Comparison of ENCODE assay signal across 8 cellular contexts in genomic region chr6:41278699-41279405, GRCh38. TPM values are rescaled to one million over a fixed set of nuclear protein-coding genes. Genes with fewer than 3 reads are reported as not detected.
A peak's percentile ranks its signal among the peaks of the same experiment; 100 is the strongest.
DNase-seq lines count a peak whose midpoint lies in the region; ATAC-seq, FAIRE-seq and TF ChIP-seq lines count a peak whose summit lies in the region.

No MANE protein-coding gene starts in this region.

- H3K27ac Mint-ChIP-seq in HFFc6: no peak overlapping the region
- no peak overlapping the region for H3K27ac Mint-ChIP-seq in activated CD4-positive, alpha-beta memory T cell treated with anti-CD3 and anti-CD28 coated beads for 36 hours

- H3K36me3 ChIP-seq in BJ (ENCODE audit: control insufficient read depth, insufficient read depth, low read length): no peaks in the 10 kb centered on the region

- no peak for TF ChIP-seq POLR2A in erythroblast (IDR thresholded peaks at IDR 0.05; ENCODE audit: low read length)

- no peak for ATAC-seq in omental fat pad (ENCODE audit: low FRiP score)

- TF ChIP-seq CTCF in BJ (IDR thresholded peaks at IDR 0.05; ENCODE audit: insufficient read depth, low read depth, low read length) (peak; percentile 43), HFFc6 (IDR thresholded peaks at IDR 0.05) (peak; percentile 64), omental fat pad (IDR thresholded peaks at IDR 0.05) (no peak)

- no peak for FAIRE-seq in urothelium cell line (lab: Jason Lieb, UNC)

- no peaks in the 10 kb centered on the region for H3K9me3 Mint-ChIP-seq in HFFc6
- no peaks in the 10 kb centered on the region for H3K9me3 Mint-ChIP-seq in activated CD4-positive, alpha-beta memory T cell treated with anti-CD3 and anti-CD28 coated beads for 36 hours

- H3K4me3 ChIP-seq in BJ (ENCODE audit: low read depth, low read length): no peak overlapping the region

- POLR2A ChIA-PET in BJ (lab: Charles Lee): no interaction called here
- POLR2A ChIA-PET in activated CD4-positive, alpha-beta memory T cell treated with anti-CD3 and anti-CD28 coated beads for 36 hours (lab: Charles Lee): interaction anchor here (1.0 kb wide), 2 partner anchors 27 to 78 kb away, joined by 3 read pairs; partner anchors contain the start of gene TREML2

- intact Hi-C loops in activated CD4-positive, alpha-beta memory T cell treated with anti-CD3 and anti-CD28 coated beads for 36 hours (cut with micrococcal nuclease): loop anchor here (1.0 kb wide), 1 partner anchor 40 kb away; no protein-coding TSS in a partner anchor

- H3K27me3 Mint-ChIP-seq in HFFc6 (ENCODE audit: insufficient read depth): peaks cover 29% of the 10 kb centered on the region
- peaks cover 6% of the 10 kb centered on the region for H3K27me3 Mint-ChIP-seq in activated CD4-positive, alpha-beta memory T cell treated with anti-CD3 and anti-CD28 coated beads for 36 hours

- no peak overlapping the region for H3K4me3 Mint-ChIP-seq in HFFc6
- H3K4me3 Mint-ChIP-seq in activated CD4-positive, alpha-beta memory T cell treated with anti-CD3 and anti-CD28 coated beads for 36 hours: no peak overlapping the region

- CTCF ChIA-PET in BJ (lab: Yijun Ruan, JAX): interaction anchor here (0.7 to 1.4 kb wide), 4 partner anchors 10 to 78 kb away, joined by 3 to 8 read pairs (median 3); partner anchors contain the start of gene TREML2
- CTCF ChIA-PET in activated CD4-positive, alpha-beta memory T cell treated with anti-CD3 and anti-CD28 coated beads for 36 hours (lab: Charles Lee): interaction anchor here (0.5 to 1.5 kb wide), 14 partner anchors 9 to 216 kb away, joined by 3 to 11 read pairs (median 4); no protein-coding TSS in a partner anchor

- DNase-seq in BJ (ENCODE audit: low read depth): no peak
- peak; percentile 22 for DNase-seq in HFFc6
- DNase-seq in NCI-H82 (lab: John Stamatoyannopoulos, UW): peak; percentile 91
- DNase-seq in activated CD4-positive, alpha-beta memory T cell treated with anti-CD3 and anti-CD28 coated beads for 36 hours: peak; percentile 80
- DNase-seq in erythroblast (lab: John Stamatoyannopoulos, UW): peak; percentile 94 to 95
- DNase-seq in omental fat pad (ENCODE audit: low spot score): peak; percentile 32
- peak; percentile 55 for DNase-seq in urothelium cell line (ENCODE audit: low spot score)
- no peak for DNase-seq in putamen (ENCODE audit: low spot score)

- H3K27me3 ChIP-seq in BJ (ENCODE audit: control insufficient read depth, insufficient read depth, low read length): peaks cover 2% of the 10 kb centered on the region; the same call in 1 of the 2 replicates

- H3K4me1 Mint-ChIP-seq in HFFc6 (ENCODE audit: low read depth): no peaks in the 10 kb centered on the region
- peaks cover 11% of the 10 kb centered on the region for H3K4me1 Mint-ChIP-seq in activated CD4-positive, alpha-beta memory T cell treated with anti-CD3 and anti-CD28 coated beads for 36 hours (ENCODE audit: low read depth)

- no peaks in the 10 kb centered on the region for H3K36me3 Mint-ChIP-seq in HFFc6 (ENCODE audit: low read depth)
- no peaks in the 10 kb centered on the region for H3K36me3 Mint-ChIP-seq in activated CD4-positive, alpha-beta memory T cell treated with anti-CD3 and anti-CD28 coated beads for 36 hours

RNA-seq across cellular contexts. Expression of gene TREM1, which starts 7.6 kb away (rescaled TPM):
- polyA plus RNA-seq in BJ (2011; rRNA removed): 0.11 and 0.20 TPM in 2 replicates
- not detected in 2 replicates for polyA minus RNA-seq in BJ (2011; rRNA and poly(A)+ RNA removed)
- total RNA-seq in HFFc6 (2021; fragmentation: NEBNext Ultra II Directional; extraction: Animal tissue kit (Norgen Biotek cat#: 25700)): under 1 TPM in 1 of 6 experiments, not detected in 5; 0.09 TPM
- total RNA-seq in activated CD4-positive, alpha-beta memory T cell treated with anti-CD3 and anti-CD28 coated beads for 36 hours: under 1 TPM; 0.17 to 0.27 TPM
- total RNA-seq in omental fat pad: 10 to 100 TPM in 1 of 4 donors, 1 to 10 TPM in 3; 5.8 to 20.2 (median 8.6) TPM

RNA-seq across cellular contexts. Expression of gene TREML4, which starts 50.7 kb away (rescaled TPM):
- polyA plus RNA-seq in BJ (2011; rRNA removed): not detected in 2 replicates
- polyA minus RNA-seq in BJ (2011; rRNA and poly(A)+ RNA removed): not detected in 2 replicates
- total RNA-seq in HFFc6 (2021; fragmentation: NEBNext Ultra II Directional; extraction: Animal tissue kit (Norgen Biotek cat#: 25700)): not detected
- not detected for total RNA-seq in activated CD4-positive, alpha-beta memory T cell treated with anti-CD3 and anti-CD28 coated beads for 36 hours
- total RNA-seq in omental fat pad: not detected

RNA-seq across cellular contexts. Expression of gene NCR2, which starts 56.6 kb away (rescaled TPM):
- polyA plus RNA-seq in BJ (2011; rRNA removed): not detected in 2 replicates
- polyA minus RNA-seq in BJ (2011; rRNA and poly(A)+ RNA removed): not detected in 2 replicates
- total RNA-seq in HFFc6 (2021; fragmentation: NEBNext Ultra II Directional; extraction: Animal tissue kit (Norgen Biotek cat#: 25700)): not detected
- not detected for total RNA-seq in activated CD4-positive, alpha-beta memory T cell treated with anti-CD3 and anti-CD28 coated beads for 36 hours
- not detected for total RNA-seq in omental fat pad

Comparison
In these comparisons a context has a peak if more than half of its experiments do, and no peak if none do; other contexts are left out.
1. DNase-seq: peak in HFFc6 (single experiment), NCI-H82 (single experiment), activated CD4-positive, alpha-beta memory T cell treated with anti-CD3 and anti-CD28 coated beads for 36 hours (single experiment), erythroblast (2 of 2), omental fat pad (single experiment) and urothelium cell line (single experiment); none in BJ (single experiment) and putamen (single experiment).
2. CTCF ChIP-seq: peak in BJ (single experiment) and HFFc6 (single experiment); none in omental fat pad (0 of 3).
3. RNA of gene TREM1, which starts 7.6 kb away (total RNA-seq): 5.8 to 20.2 TPM in omental fat pad; 0.17 to 0.27 TPM in activated CD4-positive, alpha-beta memory T cell treated with anti-CD3 and anti-CD28 coated beads for 36 hours and 0.09 TPM in HFFc6; every median in the first group is over 4 times any median in the second.